Comparison of ENCODE assay signal across 12 cellular contexts in genomic region chr10:75228278-75228677, GRCh38. TPM values are rescaled to one million over a fixed set of nuclear protein-coding genes. Genes with fewer than 3 reads are reported as not detected.
DNase-seq lines count a peak whose midpoint lies in the region; TF ChIP-seq lines count a peak whose summit lies in the region.
"Had no signal": no experiment of that assay in that cellular context is flagged by ENCODE, and none has a peak within 500 bp of the region (broad histone marks: within the 10 kb centered on the region; RNA-seq: fewer than 3 reads in every experiment).

No MANE protein-coding gene starts in this region.

- H3K4me3 Mint-ChIP-seq in CD14-positive monocyte (no peak overlapping the region), HFFc6 (no peak overlapping the region), chondrocyte (ENCODE audit: unreplicated experiment) (no peak overlapping the region), osteocyte (ENCODE audit: unreplicated experiment) (no peak overlapping the region)

- no peak for TF ChIP-seq CTCF in CD14-positive monocyte (IDR thresholded peaks at IDR 0.05)
- TF ChIP-seq CTCF in HFFc6 (IDR thresholded peaks at IDR 0.05): no peak
- TF ChIP-seq CTCF in chondrocyte (IDR thresholded peaks at IDR 0.05): no peak
- TF ChIP-seq CTCF in osteocyte (IDR thresholded peaks at IDR 0.05): no peak

- intact Hi-C loops in CD14-positive monocyte (cut with micrococcal nuclease): no loop called here

- H3K9me3 Mint-ChIP-seq in CD14-positive monocyte: peaks cover 0 to 2% (median 0%) of the 10 kb centered on the region in 7 donors
- no peaks in the 10 kb centered on the region for H3K9me3 Mint-ChIP-seq in HFFc6
- H3K9me3 Mint-ChIP-seq in chondrocyte (ENCODE audit: low read depth): no peaks in the 10 kb centered on the region
- no peaks in the 10 kb centered on the region for H3K9me3 Mint-ChIP-seq in osteocyte (ENCODE audit: unreplicated experiment)

- H3K4me1 Mint-ChIP-seq in CD14-positive monocyte: peaks cover 14% of the 10 kb centered on the region
- peaks cover 82% of the 10 kb centered on the region for H3K4me1 Mint-ChIP-seq in HFFc6 (ENCODE audit: low read depth)
- H3K4me1 Mint-ChIP-seq in chondrocyte (ENCODE audit: low read depth): peaks cover 69% of the 10 kb centered on the region
- peaks cover 64% of the 10 kb centered on the region for H3K4me1 Mint-ChIP-seq in osteocyte (ENCODE audit: unreplicated experiment)

- H3K27me3 Mint-ChIP-seq in CD14-positive monocyte (ENCODE audit: low read depth in 3 of 3) (no peaks in the 10 kb centered on the region), HFFc6 (ENCODE audit: insufficient read depth) (peaks cover 7% of the 10 kb centered on the region; the same call in 1 of the 2 replicates), chondrocyte (ENCODE audit: low read depth) (no peaks in the 10 kb centered on the region), osteocyte (ENCODE audit: unreplicated experiment) (no peaks in the 10 kb centered on the region)

- DNase-seq in CD14-positive monocyte (ENCODE audit: low spot score) (no peak), HFFc6 (no peak), chondrocyte (ENCODE audit: low spot score) (peak; percentile 17), osteocyte (ENCODE audit: extremely low spot score, unreplicated experiment) (no peak), NCI-H2029 (lab: John Stamatoyannopoulos, UW) (no peak), NCI-H1930 (lab: John Stamatoyannopoulos, UW) (no peak), activated gamma-delta T cell (lab: John Stamatoyannopoulos, UW) (no peak), GDM1 (lab: John Stamatoyannopoulos, UW) (no peak)
- DNase-seq: central memory CD4-positive, alpha-beta T cell; COR-L47; KBM-7; T1000 had no signal

- H3K27ac Mint-ChIP-seq in CD14-positive monocyte (peak overlapping the region in 5 of 7 donors; percentile 39 to 81 (median 63)), HFFc6 (peak overlapping the region; percentile 77), chondrocyte (ENCODE audit: unreplicated experiment) (peak overlapping the region; percentile 85), osteocyte (ENCODE audit: unreplicated experiment) (peak overlapping the region; percentile 39)

- H3K36me3 Mint-ChIP-seq in CD14-positive monocyte (peaks cover 74 to 88% of the 10 kb centered on the region in 2 donors), HFFc6 (ENCODE audit: low read depth) (peaks cover 43% of the 10 kb centered on the region), chondrocyte (ENCODE audit: low read depth) (peaks cover 30% of the 10 kb centered on the region), osteocyte (ENCODE audit: unreplicated experiment) (peaks cover 38% of the 10 kb centered on the region)

RNA-seq across cellular contexts. Expression of gene COMTD1, which starts 7.5 kb away (rescaled TPM):
- 10 to 100 TPM; 16.1 to 16.5 TPM for polyA plus RNA-seq in CD14-positive monocyte
- total RNA-seq in HFFc6 (2021; fragmentation: NEBNext Ultra II Directional; extraction: Animal tissue kit (Norgen Biotek cat#: 25700)): 1 to 10 TPM; 5.6 to 9.5 (median 8.0) TPM
- total RNA-seq in chondrocyte (12.8 to 15.7 TPM (median 13.2 TPM) in 3 replicates), osteocyte (12.9 and 15.7 TPM in 2 replicates)

RNA-seq across cellular contexts. Expression of gene VDAC2, which starts 17.7 kb away (rescaled TPM):
- 100 to 1,000 TPM; 139 to 154 TPM for polyA plus RNA-seq in CD14-positive monocyte
- total RNA-seq in HFFc6 (2021; fragmentation: NEBNext Ultra II Directional; extraction: Animal tissue kit (Norgen Biotek cat#: 25700)): 100 to 1,000 TPM; 213 to 248 (median 223) TPM
- total RNA-seq in chondrocyte: 142 to 161 TPM (median 155 TPM) in 3 replicates
- total RNA-seq in osteocyte: 130 TPM in 2 replicates
